Comparison of ENCODE assay signal across 8 cellular contexts in the genomic region with DNA sequence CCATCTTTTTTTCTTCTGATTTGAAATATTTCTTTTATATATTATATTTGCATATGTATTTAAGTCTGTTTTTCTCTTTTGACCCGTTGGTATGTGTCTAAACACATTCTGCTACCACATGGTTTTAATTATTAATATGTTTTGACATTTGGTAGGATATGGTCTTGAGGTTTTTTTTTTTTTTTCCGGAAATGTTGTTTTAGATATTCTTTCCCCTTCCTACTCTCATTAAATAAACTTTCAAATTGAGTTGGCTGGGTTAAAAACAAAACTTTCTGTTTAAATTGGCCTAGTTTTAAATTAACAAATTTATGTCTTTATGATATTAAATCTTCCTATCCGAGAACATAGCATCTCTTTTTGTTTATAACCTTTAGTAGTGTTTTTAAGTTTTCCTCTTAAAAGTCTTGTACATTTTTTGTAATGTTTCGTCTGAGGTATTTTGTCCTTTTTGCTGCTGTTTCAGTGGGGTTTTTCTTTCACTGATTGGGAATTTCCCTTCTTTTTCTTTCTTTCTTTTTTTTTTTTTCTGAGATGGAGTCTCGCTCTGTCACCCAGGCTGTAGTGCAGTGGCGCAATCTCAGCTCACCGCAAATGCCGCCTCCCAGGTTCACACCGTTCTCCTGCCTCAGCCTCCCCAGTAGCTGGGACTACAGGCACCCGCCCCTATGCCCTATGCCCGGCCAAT. TPM values are rescaled to one million over a fixed set of nuclear protein-coding genes. Genes with fewer than 3 reads are reported as not detected.
DNase-seq lines count a peak whose midpoint lies in the region; ATAC-seq and TF ChIP-seq lines count a peak whose summit lies in the region.
"Had no signal": no experiment of that assay in that cellular context is flagged by ENCODE, and none has a peak within 500 bp of the region (broad histone marks: within the 10 kb centered on the region; RNA-seq: fewer than 3 reads in every experiment).

No MANE protein-coding gene starts in this region.

- peaks cover 10% of the 10 kb centered on the region for H3K36me3 Mint-ChIP-seq in activated T-cell treated with anti-CD3 and anti-CD28 coated beads, Interleukin-2, amount 50 U/mL, for 4 hours (ENCODE audit: insufficient read depth)

- peaks cover 62% of the 10 kb centered on the region for H3K4me1 Mint-ChIP-seq in activated T-cell treated with anti-CD3 and anti-CD28 coated beads, Interleukin-2, amount 50 U/mL, for 4 hours (ENCODE audit: low read depth)

- no peaks in the 10 kb centered on the region for H3K9me3 Mint-ChIP-seq in activated T-cell treated with anti-CD3 and anti-CD28 coated beads, Interleukin-2, amount 50 U/mL, for 4 hours

- no peaks in the 10 kb centered on the region for H3K27me3 Mint-ChIP-seq in activated T-cell treated with anti-CD3 and anti-CD28 coated beads, Interleukin-2, amount 50 U/mL, for 4 hours (ENCODE audit: low read depth)

- ATAC-seq in HG03159 (IDR thresholded peaks at IDR 0.05; ENCODE audit: unreplicated experiment): peak; percentile 63
- ATAC-seq in activated T-cell treated with anti-CD3 and anti-CD28 coated beads, Interleukin-2, amount 50 U/mL, for 4 hours: peak; percentile 42 to 70
- ATAC-seq: HCT116 had no signal

- H3K4me3 Mint-ChIP-seq in activated T-cell treated with anti-CD3 and anti-CD28 coated beads, Interleukin-2, amount 50 U/mL, for 4 hours: peak overlapping the region; percentile 80

- DNase-seq in GM20000 (ENCODE audit: low spot score) (peak; percentile 25), HuH-7 (ENCODE audit: low spot score) (no peak), SIG-M5 (lab: John Stamatoyannopoulos, UW) (no peak), DMS79 (lab: John Stamatoyannopoulos, UW) (no peak)
- peak; percentile 26 for DNase-seq in activated T-cell treated with anti-CD3 and anti-CD28 coated beads, Interleukin-2, amount 50 U/mL, for 4 hours
- peak; percentile 61 for DNase-seq in stimulated activated CD8-positive, alpha-beta memory T cell treated with anti-CD3 and anti-CD28 coated beads, Interleukin-4, amount 100 ng/mL, for 48 hours

- no peak for TF ChIP-seq CTCF in GM20000 (IDR thresholded peaks at IDR 0.05; ENCODE audit: extremely low read depth, missing control alignments)

RNA-seq across cellular contexts. Expression of gene STAM, which starts 25.4 kb away (rescaled TPM):
- total RNA-seq in activated T-cell treated with anti-CD3 and anti-CD28 coated beads, Interleukin-2, amount 50 U/mL, for 4 hours: 10 to 100 TPM; 12.9 to 14.7 (median 14.7) TPM

RNA-seq across cellular contexts. Expression of gene HACD1, which starts 52.2 kb away (rescaled TPM):
- under 1 TPM; 0.71 to 0.92 (median 0.76) TPM for total RNA-seq in activated T-cell treated with anti-CD3 and anti-CD28 coated beads, Interleukin-2, amount 50 U/mL, for 4 hours

Comparison
In these comparisons a context has a peak if more than half of its experiments do, and no peak if none do; other contexts are left out.
1. DNase-seq: peak in GM20000 (single experiment), activated T-cell treated with anti-CD3 and anti-CD28 coated beads, Interleukin-2, amount 50 U/mL, for 4 hours (single experiment) and stimulated activated CD8-positive, alpha-beta memory T cell treated with anti-CD3 and anti-CD28 coated beads, Interleukin-4, amount 100 ng/mL, for 48 hours (single experiment); none in HuH-7 (single experiment), SIG-M5 (single experiment) and DMS79 (single experiment).